ENCODE assay signal across 9 cellular contexts in the genomic region with DNA sequence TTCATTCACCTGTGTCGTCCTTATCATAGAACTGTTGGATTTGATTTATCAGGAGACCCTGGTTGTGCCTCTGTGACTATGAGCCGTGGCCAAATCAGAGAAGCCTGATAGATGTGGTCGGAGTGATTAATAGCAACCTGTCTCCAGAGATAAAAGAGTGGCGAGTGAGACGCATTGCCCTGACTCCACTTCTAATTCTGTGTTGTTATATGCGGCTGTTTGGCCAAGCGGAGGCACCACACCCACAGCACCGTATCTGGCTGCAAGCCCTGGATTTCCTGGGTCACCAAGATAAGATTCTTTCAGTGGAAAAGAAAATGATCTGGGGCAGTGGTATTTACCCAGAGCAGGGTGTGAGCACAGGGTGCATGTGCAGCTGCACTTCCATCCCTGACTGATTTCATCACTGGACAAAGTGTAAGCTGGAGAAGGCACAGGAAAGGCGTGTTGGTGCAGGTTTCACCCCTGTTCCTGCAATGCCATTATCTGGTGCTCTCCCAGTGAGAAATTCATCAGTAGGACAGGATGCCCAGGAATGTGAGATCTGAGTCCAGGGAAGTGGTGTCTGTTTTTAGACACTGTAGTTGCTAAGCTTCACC.
DNase-seq lines count a peak whose midpoint lies in the region; ATAC-seq, FAIRE-seq and TF ChIP-seq lines count a peak whose summit lies in the region.
"Had no signal": no experiment of that assay in that cellular context is flagged by ENCODE, and none has a peak within 500 bp of the region (broad histone marks: within the 10 kb centered on the region; RNA-seq: fewer than 3 reads in every experiment).

No MANE protein-coding gene starts in this region.

- POLR2A ChIA-PET in MCF 10A (lab: Yijun Ruan, JAX) = interaction anchor here (0.6 to 2.3 kb wide), 13 partner anchors 9 to 415 kb away, joined by 3 to 17 read pairs (median 4); no protein-coding TSS in a partner anchor
- POLR2A ChIA-PET in naive thymus-derived CD4-positive, alpha-beta T cell (lab: Charles Lee) = interaction anchor here (0.6 kb wide), 1 partner anchor 32 kb away, joined by 3 read pairs; no protein-coding TSS in a partner anchor

- no peak overlapping the region for H2AFZ ChIP-seq in keratinocyte (ENCODE audit: control insufficient read depth, low read length)

- H3K4me1 ChIP-seq in keratinocyte (ENCODE audit: control insufficient read depth, extremely low read depth, insufficient read depth, low read length) (peaks cover 20% of the 10 kb centered on the region), thymus (ENCODE audit: control insufficient read depth, insufficient read depth, low read length) (no peaks in the 10 kb centered on the region), SJCRH30 (no peaks in the 10 kb centered on the region)
- no peaks in the 10 kb centered on the region for H3K4me1 ChIP-seq in naive thymus-derived CD4-positive, alpha-beta T cell (ENCODE audit: control insufficient read depth in 2 of 2, insufficient read depth in 2 of 2, low read length in 2 of 2)

- H3K79me2 ChIP-seq in keratinocyte (ENCODE audit: control insufficient read depth, insufficient read depth, low read length) = no peaks in the 10 kb centered on the region

- H3K4me1 Mint-ChIP-seq in MCF 10A (ENCODE audit: insufficient read depth, unreplicated experiment) = peaks cover 26% of the 10 kb centered on the region
- peaks cover 2 to 23% (median 14%) of the 10 kb centered on the region in 7 donors for H3K4me1 Mint-ChIP-seq in naive thymus-derived CD4-positive, alpha-beta T cell

- H3K9me1 ChIP-seq in keratinocyte (ENCODE audit: control insufficient read depth, extremely low read depth, insufficient read depth, low read length) = no peaks in the 10 kb centered on the region

- dilution Hi-C loops in keratinocyte (cut with MboI; ENCODE audit: extremely low pct_ligation_motif_present, low sequenced_read_pairs) = no loop called here

- peaks cover 7% of the 10 kb centered on the region for H3K36me3 Mint-ChIP-seq in MCF 10A (ENCODE audit: insufficient read depth, unreplicated experiment)
- peaks cover 0 to 3% (median 0%) of the 10 kb centered on the region in 5 donors for H3K36me3 Mint-ChIP-seq in naive thymus-derived CD4-positive, alpha-beta T cell

- WGBS in thymus = 35% methylated on average over 9 of the region's 9 CpGs

- H3K4me3 ChIP-seq in keratinocyte (ENCODE audit: control insufficient read depth in 2 of 3, extremely low read depth in 1 of 3, insufficient read depth in 2 of 3, low read depth in 1 of 3, low read length in 3 of 3) (peak overlapping the region in 2 of 3 experiments; percentile 3 to 40), thymus (ENCODE audit: low read length) (no peak overlapping the region), SJCRH30 (no peak overlapping the region)
- no peak overlapping the region for H3K4me3 ChIP-seq in naive thymus-derived CD4-positive, alpha-beta T cell (ENCODE audit: low read length)

- peak overlapping the region; percentile 70 for H3K4me2 ChIP-seq in keratinocyte (ENCODE audit: control insufficient read depth, extremely low read depth, insufficient read depth, low read depth, low read length)

- no TSS peak for BruUV-seq in MCF 10A (replicated peaks; lab: Mats Ljungman, UMichigan)

- CTCF ChIA-PET in MCF 10A (lab: Yijun Ruan, JAX) = interaction anchor here (0.6 to 1.0 kb wide), 4 partner anchors 13 to 315 kb away, joined by 3 to 4 read pairs (median 3); no protein-coding TSS in a partner anchor
- CTCF ChIA-PET in naive thymus-derived CD4-positive, alpha-beta T cell (lab: Charles Lee) = no interaction called here

- peak; percentile 99 for FAIRE-seq in keratinocyte (lab: Jason Lieb, UNC)

- peak overlapping the region; percentile 24 for H3K4me3 Mint-ChIP-seq in MCF 10A (ENCODE audit: unreplicated experiment)
- no peak overlapping the region for H3K4me3 Mint-ChIP-seq in naive thymus-derived CD4-positive, alpha-beta T cell

- peak overlapping the region; percentile 9 for H3K27ac Mint-ChIP-seq in MCF 10A (ENCODE audit: low read depth, unreplicated experiment)
- no peak overlapping the region for H3K27ac Mint-ChIP-seq in naive thymus-derived CD4-positive, alpha-beta T cell

- H3K36me3 ChIP-seq in keratinocyte (ENCODE audit: control insufficient read depth in 2 of 2, extremely low read depth in 1 of 2, insufficient read depth in 2 of 2, low read length in 2 of 2) (no peaks in the 10 kb centered on the region), thymus (ENCODE audit: control insufficient read depth, insufficient read depth) (no peaks in the 10 kb centered on the region), SJCRH30 (no peaks in the 10 kb centered on the region)
- H3K36me3 ChIP-seq in naive thymus-derived CD4-positive, alpha-beta T cell (ENCODE audit: control insufficient read depth in 2 of 3, insufficient read depth in 3 of 3, low read length in 3 of 3) = no peaks in the 10 kb centered on the region

- no peaks in the 10 kb centered on the region for H3K9me3 Mint-ChIP-seq in MCF 10A (ENCODE audit: unreplicated experiment)
- no peaks in the 10 kb centered on the region for H3K9me3 Mint-ChIP-seq in naive thymus-derived CD4-positive, alpha-beta T cell
- H3K9me3 Mint-ChIP-seq: IgD-negative memory B cell had no signal

- no peak for TF ChIP-seq CTCF in MCF 10A (IDR thresholded peaks at IDR 0.05; ENCODE audit: unreplicated experiment)
- peak in 1 of 3 experiments; percentile 25 for TF ChIP-seq CTCF in keratinocyte (optimal IDR thresholded peaks at IDR 0.05 in 1 of 3, IDR thresholded peaks at IDR 0.05 in 1 of 3, conservative IDR thresholded peaks at IDR 0.05 in 1 of 3; ENCODE audit: extremely low read depth in 1 of 3, insufficient read depth in 2 of 3, low read length in 3 of 3)

- intact Hi-C loops in MCF 10A (cut with micrococcal nuclease) = no loop called here
- intact Hi-C loops in naive thymus-derived CD4-positive, alpha-beta T cell (cut with micrococcal nuclease) = no loop called here

- no peaks in the 10 kb centered on the region for H3K27me3 Mint-ChIP-seq in MCF 10A (ENCODE audit: insufficient read depth, unreplicated experiment)
- H3K27me3 Mint-ChIP-seq in naive thymus-derived CD4-positive, alpha-beta T cell = peaks cover 0 to 17% (median 10%) of the 10 kb centered on the region in 5 donors

- no peaks in the 10 kb centered on the region for H3K9me3 ChIP-seq in keratinocyte (ENCODE audit: control insufficient read depth, low read depth, low read length)
- H3K9me3 ChIP-seq in thymus (ENCODE audit: control insufficient read depth) = no peaks in the 10 kb centered on the region
- H3K9me3 ChIP-seq in SJCRH30 (replicated peaks) = no peaks in the 10 kb centered on the region
- no peaks in the 10 kb centered on the region for H3K9me3 ChIP-seq in naive thymus-derived CD4-positive, alpha-beta T cell (ENCODE audit: control insufficient read depth in 2 of 3, low read length in 3 of 3)

- no peak overlapping the region for H3K27ac ChIP-seq in keratinocyte (ENCODE audit: control insufficient read depth, insufficient read depth, low read length)
- peak overlapping the region; percentile 10 for H3K27ac ChIP-seq in thymus (ENCODE audit: low read depth)
- no peak overlapping the region for H3K27ac ChIP-seq in SJCRH30
- no peak overlapping the region for H3K27ac ChIP-seq in naive thymus-derived CD4-positive, alpha-beta T cell (ENCODE audit: low read depth, low read length)

- DNase-seq in NCI-H146 (lab: John Stamatoyannopoulos, UW) = peak; percentile 85
- peak; percentile 86 for DNase-seq in MCF 10A (ENCODE audit: unreplicated experiment)
- DNase-seq in keratinocyte (ENCODE audit: low read depth, low spot score) = no peak
- no peak for DNase-seq in SJCRH30
- no peak for DNase-seq in NCI-H2081 (lab: John Stamatoyannopoulos, UW)
- no peak for DNase-seq in naive thymus-derived CD4-positive, alpha-beta T cell
- DNase-seq: activated T-cell treated with anti-CD3 and anti-CD28 coated beads, Interleukin-2, amount 50 U/mL, for 48 hours had no signal

- H3K27me3 ChIP-seq in keratinocyte (ENCODE audit: control insufficient read depth, extremely low read depth, insufficient read depth, low read length) (no peaks in the 10 kb centered on the region), thymus (ENCODE audit: control insufficient read depth, insufficient read depth) (no peaks in the 10 kb centered on the region), SJCRH30 (no peaks in the 10 kb centered on the region)
- H3K27me3 ChIP-seq in naive thymus-derived CD4-positive, alpha-beta T cell (ENCODE audit: control insufficient read depth in 2 of 2, insufficient read depth in 2 of 2, low read length in 2 of 2) = no peaks in the 10 kb centered on the region

- no peaks in the 10 kb centered on the region for H4K20me1 ChIP-seq in keratinocyte (ENCODE audit: control insufficient read depth, extremely low read depth, insufficient read depth, low read length)

- no peak for ATAC-seq in naive thymus-derived CD4-positive, alpha-beta T cell

- peak overlapping the region; percentile 8 for H3K9ac ChIP-seq in keratinocyte (ENCODE audit: control insufficient read depth, extremely low read depth, insufficient read depth, low read length)

Comparison
In these comparisons a context has a peak if more than half of its experiments do, and no peak if none do; other contexts are left out.
1. DNase-seq: peak in NCI-H146 (single experiment) and MCF 10A (single experiment); none in keratinocyte (single experiment), SJCRH30 (0 of 2), NCI-H2081 (0 of 2) and naive thymus-derived CD4-positive, alpha-beta T cell (0 of 9).
2. H3K4me3 ChIP-seq: peak in keratinocyte (2 of 3); none in thymus (single experiment), SJCRH30 (single experiment) and naive thymus-derived CD4-positive, alpha-beta T cell (single experiment).